Comparison of ENCODE assay signal across 13 cellular contexts in genomic region chr3:14784087-14784596, GRCh38. TPM values are rescaled to one million over a fixed set of nuclear protein-coding genes. Genes with fewer than 3 reads are reported as not detected.
DNase-seq lines count a peak whose midpoint lies in the region; ATAC-seq, FAIRE-seq and TF ChIP-seq lines count a peak whose summit lies in the region.
"Had no signal": no experiment of that assay in that cellular context is flagged by ENCODE, and none has a peak within 500 bp of the region (broad histone marks: within the 10 kb centered on the region; RNA-seq: fewer than 3 reads in every experiment).

No MANE protein-coding gene starts in this region.

- intact Hi-C loops in kidney (cut with DNase I): no loop called here

- FAIRE-seq in kidney (lab: Jason Lieb, UNC): no peak

- H3F3A ChIP-seq in GM23338 (replicated peaks; ENCODE audit: low read depth): no peaks in the 10 kb centered on the region

- peaks cover 0 to 21% (median 13%) of the 10 kb centered on the region in 10 experiments; a peak in 13 of 20 replicates for H3K4me1 ChIP-seq in BLaER1 treated with 17β-estradiol and CSF1 and Interleukin-3, amounts not matched to agents 10 nM and 100 nM
- peaks cover 6% of the 10 kb centered on the region for H3K4me1 ChIP-seq in GM23338 (ENCODE audit: insufficient read depth)
- H3K4me1 ChIP-seq in kidney (ENCODE audit: control insufficient read depth in 1 of 2, insufficient read depth in 1 of 2, low read depth in 1 of 2, low read length in 2 of 2): no peaks in the 10 kb centered on the region

- no peaks in the 10 kb centered on the region for H3K79me2 ChIP-seq in GM23338 (replicated peaks; ENCODE audit: insufficient read depth)

- peaks cover 10 to 30% (median 19%) of the 10 kb centered on the region in 11 experiments; a peak in 21 of 22 replicates for H3K9me3 ChIP-seq in BLaER1 treated with 17β-estradiol and CSF1 and Interleukin-3, amounts not matched to agents 10 nM and 100 nM (replicated peaks in 1 of 11)
- no peaks in the 10 kb centered on the region for H3K9me3 ChIP-seq in kidney (ENCODE audit: control insufficient read depth in 1 of 2, low read length in 2 of 2)

- no peak overlapping the region for H3K4me3 ChIP-seq in BLaER1 treated with 17β-estradiol and CSF1 and Interleukin-3, amounts not matched to agents 10 nM and 100 nM
- H3K4me3 ChIP-seq in GM23338 (no peak overlapping the region), kidney (ENCODE audit: low read length in 2 of 2) (no peak overlapping the region)

- H3K4me2 ChIP-seq in BLaER1 treated with 17β-estradiol and CSF1 and Interleukin-3, amounts not matched to agents 10 nM and 100 nM: peak overlapping the region in 6 of 11 experiments; percentile 15 to 44 (median 20); a peak in 8 of 22 replicates
- H3K4me2 ChIP-seq in GM23338: no peak overlapping the region

- H3K9ac ChIP-seq in BLaER1 treated with 17β-estradiol and CSF1 and Interleukin-3, amounts not matched to agents 10 nM and 100 nM: no peak overlapping the region; a peak in 1 of 22 replicates
- H3K9ac ChIP-seq in kidney (ENCODE audit: low read length in 2 of 2): no peak overlapping the region

- TF ChIP-seq CTCF in GM23338 (conservative IDR thresholded peaks at IDR 0.05; ENCODE audit: low read depth in 2 of 2) (no peak), kidney (IDR thresholded peaks at IDR 0.05; ENCODE audit: borderline replicate concordance, extremely low read depth, insufficient read depth) (no peak), HFFc6 (IDR thresholded peaks at IDR 0.05) (no peak)

- H3K27me3 ChIP-seq in BLaER1 treated with 17β-estradiol and CSF1 and Interleukin-3, amounts not matched to agents 10 nM and 100 nM: no peaks in the 10 kb centered on the region
- no peaks in the 10 kb centered on the region for H3K27me3 ChIP-seq in GM23338 (ENCODE audit: insufficient read depth)

- H3K9me2 ChIP-seq in GM23338 (ENCODE audit: insufficient read depth): no peaks in the 10 kb centered on the region

- no peaks in the 10 kb centered on the region for H4K20me1 ChIP-seq in BLaER1 treated with 17β-estradiol and CSF1 and Interleukin-3, amounts not matched to agents 10 nM and 100 nM
- H4K20me1 ChIP-seq in GM23338 (replicated peaks; ENCODE audit: insufficient read depth): no peaks in the 10 kb centered on the region

- H3K27me3 Mint-ChIP-seq in GM23338 (ENCODE audit: insufficient read depth, low read depth, poor library complexity) (peaks cover 8% of the 10 kb centered on the region), HFFc6 (ENCODE audit: insufficient read depth) (peaks cover 30% of the 10 kb centered on the region)

- peaks cover 20% of the 10 kb centered on the region; the same call in 2 of the 3 replicates for H3K4me1 Mint-ChIP-seq in GM23338
- no peaks in the 10 kb centered on the region for H3K4me1 Mint-ChIP-seq in HFFc6 (ENCODE audit: low read depth)

- H3K9me3 Mint-ChIP-seq in GM23338: no peaks in the 10 kb centered on the region; the same call in 2 of the 3 replicates
- H3K9me3 Mint-ChIP-seq in HFFc6: peaks cover 3% of the 10 kb centered on the region; the same call in 1 of the 2 replicates

- no peak overlapping the region; a peak in 1 of 22 replicates for H3K27ac ChIP-seq in BLaER1 treated with 17β-estradiol and CSF1 and Interleukin-3, amounts not matched to agents 10 nM and 100 nM
- H3K27ac ChIP-seq in GM23338 (ENCODE audit: low read depth) (no peak overlapping the region), kidney (ENCODE audit: low read depth in 2 of 2, low read length in 2 of 2) (no peak overlapping the region)

- H3K27ac Mint-ChIP-seq in GM23338: no peak overlapping the region
- H3K27ac Mint-ChIP-seq in HFFc6: no peak overlapping the region
- H3K27ac Mint-ChIP-seq: activated naive CD4-positive, alpha-beta T cell treated with anti-CD3 and anti-CD28 coated beads for 36 hours had no signal

- no peak overlapping the region for H3K4me3 Mint-ChIP-seq in GM23338
- H3K4me3 Mint-ChIP-seq in HFFc6: no peak overlapping the region
- H3K4me3 Mint-ChIP-seq: activated naive CD4-positive, alpha-beta T cell treated with anti-CD3 and anti-CD28 coated beads for 36 hours had no signal

- H3K36me3 Mint-ChIP-seq in GM23338 (ENCODE audit: low read depth) (no peaks in the 10 kb centered on the region), HFFc6 (ENCODE audit: low read depth) (no peaks in the 10 kb centered on the region)

- peak; percentile 72 for ATAC-seq in GM23338
- ATAC-seq in HG03097 (IDR thresholded peaks at IDR 0.05; ENCODE audit: low FRiP score, unreplicated experiment): no peak
- ATAC-seq in HG03571 (IDR thresholded peaks at IDR 0.05; ENCODE audit: unreplicated experiment): no peak
- ATAC-seq: Panc1 had no signal

- no peaks in the 10 kb centered on the region for H3K36me3 ChIP-seq in BLaER1 treated with 17β-estradiol and CSF1 and Interleukin-3, amounts not matched to agents 10 nM and 100 nM
- H3K36me3 ChIP-seq in GM23338 (ENCODE audit: insufficient read depth) (no peaks in the 10 kb centered on the region), kidney (ENCODE audit: control insufficient read depth in 1 of 2, insufficient read depth in 2 of 2, low read length in 2 of 2) (no peaks in the 10 kb centered on the region)

- DNase-seq in GM23338 (ENCODE audit: low spot score) (peak; percentile 38), SHP77 (lab: John Stamatoyannopoulos, UW) (peak; percentile 17 to 64), kidney (peak; percentile 60), HFFc6 (no peak)
- no peak for DNase-seq in activated CD4-positive, alpha-beta T cell treated with anti-CD3 and anti-CD28 coated beads for 48 hours
- DNase-seq: activated CD4-positive, alpha-beta T cell treated with anti-CD3 and anti-CD28 coated beads for 1 hour; activated CD8-positive, alpha-beta memory T cell treated with anti-CD3 and anti-CD28 coated beads, Interleukin-2, amount 50 U/mL, for 4 hours; activated naive CD4-positive, alpha-beta T cell treated with anti-CD3 and anti-CD28 coated beads for 36 hours had no signal

- peak overlapping the region; percentile 38; the same call in 1 of the 2 replicates for H2AFZ ChIP-seq in GM23338

TF ChIP-seq in GM23338, 12 proteins besides CTCF, POLR2A, EP300 and RAD21 (continues in another document):
- TF ChIP-seq EZH2 (IDR thresholded peaks at IDR 0.05; ENCODE audit: low read depth, unreplicated experiment) (no peak), NANOG (IDR thresholded peaks at IDR 0.05; ENCODE audit: borderline replicate concordance) (no peak), REST (IDR thresholded peaks at IDR 0.05; ENCODE audit: unreplicated experiment) (no peak), POLR2AphosphoS5 (IDR thresholded peaks at IDR 0.05; ENCODE audit: low read depth) (no peak), JUNB (IDR thresholded peaks at IDR 0.05; ENCODE audit: unreplicated experiment) (no peak), STAT1 (IDR thresholded peaks at IDR 0.05; ENCODE audit: unreplicated experiment) (no peak), ZNF331 (CRISPR knock-in tag; IDR thresholded peaks at IDR 0.05; ENCODE audit: low read depth) (no peak)

RNA-seq across cellular contexts. Expression of gene FGD5, which starts 34.6 kb away (rescaled TPM):
- 12.2 and 19.0 TPM in 2 replicates for total RNA-seq in GM23338 (2014; rRNA removed; shearing (Covaris generic))
- polyA plus RNA-seq in GM23338 (2016; fragmentation: Nextera tagmentation; extraction: Ambion mirVana) (6.9 and 7.4 TPM in 2 replicates), kidney (ENCODE audit: insufficient read depth, low read depth, low replicate concordance) (18.7 TPM)
- 40.1 TPM for total RNA-seq in kidney
- total RNA-seq in HFFc6 (2021; fragmentation: NEBNext Ultra II Directional; extraction: Animal tissue kit (Norgen Biotek cat#: 25700)): not detected
- total RNA-seq: activated naive CD4-positive, alpha-beta T cell treated with anti-CD3 and anti-CD28 coated beads for 36 hours; HT-29 had no signal

Comparison
In these comparisons a context has a peak if more than half of its experiments do, and no peak if none do; other contexts are left out.
1. DNase-seq: peak in GM23338 (single experiment), SHP77 (2 of 2) and kidney (single experiment); none in activated CD4-positive, alpha-beta T cell treated with anti-CD3 and anti-CD28 coated beads for 48 hours (single experiment) and HFFc6 (single experiment).
2. RNA of gene FGD5, which starts 34.6 kb away (total RNA-seq): 40.1 TPM in kidney (single experiment) and 12.2 to 19.0 TPM in GM23338; not detected in HFFc6; every median in the first group is over 10 times any median in the second.